9 cellular contexts compared by ENCODE assay signal in genomic region chr11:34492806-34493414, GRCh38. TPM values are rescaled to one million over a fixed set of nuclear protein-coding genes. Genes with fewer than 3 reads are reported as not detected.
DNase-seq lines count a peak whose midpoint lies in the region; ATAC-seq and TF ChIP-seq lines count a peak whose summit lies in the region.
"Had no signal": no experiment of that assay in that cellular context is flagged by ENCODE, and none has a peak within 500 bp of the region (broad histone marks: within the 10 kb centered on the region; RNA-seq: fewer than 3 reads in every experiment).

No MANE protein-coding gene starts in this region.

- ATAC-seq in HG02678 (IDR thresholded peaks at IDR 0.05; ENCODE audit: unreplicated experiment) = no peak
- no peak for ATAC-seq in GM18907 (IDR thresholded peaks at IDR 0.05; ENCODE audit: unreplicated experiment)
- ATAC-seq: T-helper 17 cell had no signal

- TF ChIP-seq CTCF in glutamatergic neuron (IDR thresholded peaks at IDR 0.05; ENCODE audit: partially characterized antibody, unreplicated experiment) = peak; percentile 77

- H3K36me3 Mint-ChIP-seq in glutamatergic neuron (ENCODE audit: unreplicated experiment) = no peaks in the 10 kb centered on the region

- no peaks in the 10 kb centered on the region for H3K4me1 Mint-ChIP-seq in glutamatergic neuron (ENCODE audit: low read depth, unreplicated experiment)

- no peak overlapping the region for H3K27ac Mint-ChIP-seq in glutamatergic neuron (ENCODE audit: unreplicated experiment)
- H3K27ac Mint-ChIP-seq: T-helper 17 cell had no signal

- no peak overlapping the region for H3K4me3 Mint-ChIP-seq in glutamatergic neuron (ENCODE audit: unreplicated experiment)
- H3K4me3 Mint-ChIP-seq: T-helper 17 cell had no signal

- DNase-seq in D341Med (ENCODE audit: low spot score) (peak; percentile 52), HT1080 (ENCODE audit: low read depth) (peak; percentile 49), NOMO-1 (lab: John Stamatoyannopoulos, UW; ENCODE audit: unreplicated experiment in 2 of 2) (peak; percentile 51 to 88), glutamatergic neuron (peak; percentile 61), putamen (ENCODE audit: low spot score) (peak; percentile 49)
- DNase-seq in activated T-helper 9 cell treated with anti-CD3 and anti-CD28 coated beads, Interleukin-2, amount 50 U/mL, for 16 hours (ENCODE audit: low read depth) = peak; percentile 13

- peaks cover 2% of the 10 kb centered on the region for H3K27me3 Mint-ChIP-seq in glutamatergic neuron (ENCODE audit: unreplicated experiment)

- peaks cover 2% of the 10 kb centered on the region for H3K9me3 Mint-ChIP-seq in glutamatergic neuron (ENCODE audit: unreplicated experiment)

RNA-seq across cellular contexts. Expression of gene ELF5, which starts 20.7 kb away (rescaled TPM):
- total RNA-seq in HT1080 (2014; rRNA removed; shearing (Covaris generic)) = not detected in 2 replicates
- polyA plus RNA-seq in HT1080 (2015; cell fraction: cytosol; rRNA removed) = not detected in 2 replicates
- polyA plus RNA-seq in HT1080 (2015; cell fraction: nucleus; rRNA removed) = not detected in 2 replicates
- not detected for total RNA-seq in glutamatergic neuron (ENCODE audit: unreplicated experiment)
- total RNA-seq: T-helper 17 cell had no signal

RNA-seq across cellular contexts. Expression of gene CAT, which starts 54.2 kb away (rescaled TPM):
- 29.8 and 34.1 TPM in 2 replicates for total RNA-seq in HT1080 (2014; rRNA removed; shearing (Covaris generic))
- polyA plus RNA-seq in HT1080 (2015; cell fraction: cytosol; rRNA removed) = 31.9 and 33.4 TPM in 2 replicates
- 57.0 and 59.5 TPM in 2 replicates for polyA plus RNA-seq in HT1080 (2015; cell fraction: nucleus; rRNA removed)
- 22.9 TPM for total RNA-seq in glutamatergic neuron (ENCODE audit: unreplicated experiment)

Comparison
In these comparisons a context has a peak if more than half of its experiments do, and no peak if none do; other contexts are left out.
1. DNase-seq: peak in every context shown above with its lines; median percentile 70 in NOMO-1; 61 in glutamatergic neuron; 52 in D341Med; 49 in HT1080; 49 in putamen; 13 in activated T-helper 9 cell treated with anti-CD3 and anti-CD28 coated beads, Interleukin-2, amount 50 U/mL, for 16 hours.